ENCODE assay signal across 19 cellular contexts in the genomic region with DNA sequence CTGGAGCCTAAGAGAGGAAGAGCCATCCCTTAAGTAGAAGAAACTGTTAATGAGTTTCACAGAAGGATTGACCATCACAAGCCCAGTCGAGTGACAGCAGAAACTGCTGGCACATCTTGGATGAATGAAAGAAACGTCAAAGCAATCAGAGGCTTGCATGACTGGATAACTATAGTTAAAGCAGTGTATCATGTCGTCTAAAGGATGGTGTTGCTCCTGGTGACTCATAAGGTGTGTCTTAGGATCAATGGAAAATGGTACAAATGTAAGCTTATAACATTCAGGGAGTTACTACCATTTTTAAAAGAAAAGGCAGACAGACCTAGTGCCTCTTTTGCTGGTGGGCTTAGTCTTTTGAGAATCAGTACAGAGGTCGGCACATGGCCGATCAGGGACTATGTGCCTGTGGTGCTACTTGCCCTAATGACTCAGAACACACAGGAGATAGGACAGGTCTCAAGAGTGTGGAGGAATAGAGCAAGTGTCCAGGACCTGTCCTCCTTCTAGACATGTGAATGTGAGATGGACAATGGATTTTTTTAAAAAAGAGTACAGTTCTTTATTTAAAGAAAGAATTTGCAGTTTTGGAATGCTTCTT.
"Had no signal": no experiment of that assay in that cellular context is flagged by ENCODE, and none has a peak within 500 bp of the region (broad histone marks: within the 10 kb centered on the region; RNA-seq: fewer than 3 reads in every experiment).

No MANE protein-coding gene starts in this region.

- H3K4me3 ChIP-seq: adrenal gland, esophagus squamous epithelium, heart left ventricle, prostate gland, right lobe of liver, spleen, suprapubic skin, upper lobe of left lung had no signal

- H3K27ac Mint-ChIP-seq: activated naive CD4-positive, alpha-beta T cell treated with anti-CD3 and anti-CD28 coated beads for 36 hours; nephron progenitor cell; T-cell had no signal

- DNase-seq: activated CD4-positive, alpha-beta T cell treated with anti-CD3 and anti-CD28 coated beads for 4 hours; activated naive CD4-positive, alpha-beta T cell treated with anti-CD3 and anti-CD28 coated beads for 36 hours; activated T-cell treated with anti-CD3 and anti-CD28 coated beads for 4 hours; adrenal gland; esophagus squamous epithelium; heart left ventricle; nephron progenitor cell; right lobe of liver; spleen; stimulated activated CD4-positive, alpha-beta T cell treated with anti-CD3 and anti-CD28 coated beads, Interleukin-1b, Interleukin-23, amount 100 ng/mL, for 48 hours; stimulated activated naive CD4-positive, alpha-beta T cell treated with Interleukin-2 at 50 U/mL for 16 hours; T-cell; T1000; upper lobe of left lung had no signal

- H3K4me3 Mint-ChIP-seq: activated naive CD4-positive, alpha-beta T cell treated with anti-CD3 and anti-CD28 coated beads for 36 hours; activated T-helper 17 cell treated with anti-CD3 and anti-CD28 coated beads, Interleukin-2, amount 50 U/mL, for 72 hours; central memory CD8-positive, alpha-beta T cell; nephron progenitor cell; T-cell had no signal

- H3K36me3 ChIP-seq: adrenal gland, esophagus squamous epithelium, heart left ventricle, prostate gland, right lobe of liver, spleen, suprapubic skin, upper lobe of left lung had no signal

- H3K9me3 Mint-ChIP-seq: activated naive CD4-positive, alpha-beta T cell treated with anti-CD3 and anti-CD28 coated beads for 36 hours; activated T-helper 17 cell treated with anti-CD3 and anti-CD28 coated beads, Interleukin-2, amount 50 U/mL, for 72 hours; central memory CD8-positive, alpha-beta T cell; nephron progenitor cell; T-cell had no signal

- H3K4me1 ChIP-seq: prostate gland, right lobe of liver, upper lobe of left lung had no signal

- H3K36me3 Mint-ChIP-seq: T-cell had no signal

- H3K9me3 ChIP-seq: adrenal gland, esophagus squamous epithelium, heart left ventricle, prostate gland, right lobe of liver, spleen, suprapubic skin, upper lobe of left lung had no signal

- H3K27ac ChIP-seq: adrenal gland, esophagus squamous epithelium, heart left ventricle, prostate gland, right lobe of liver, suprapubic skin, upper lobe of left lung had no signal

- ATAC-seq: heart left ventricle, left lobe of liver, right lobe of liver, T-cell had no signal

- H3K4me1 Mint-ChIP-seq: central memory CD8-positive, alpha-beta T cell had no signal

- H3K27me3 ChIP-seq: adrenal gland, esophagus squamous epithelium, heart left ventricle, right lobe of liver, spleen, suprapubic skin, upper lobe of left lung had no signal
